ENCODE assay signal across 8 cellular contexts in genomic region chr1:167628754-167629515, GRCh38. TPM values are rescaled to one million over a fixed set of nuclear protein-coding genes. Genes with fewer than 3 reads are reported as not detected.
DNase-seq lines count a peak whose midpoint lies in the region; TF ChIP-seq lines count a peak whose summit lies in the region.

No MANE protein-coding gene starts in this region.

- H3K4me1 ChIP-seq in DOHH2 (ENCODE audit: control insufficient read depth, low read length) (peaks cover 89% of the 10 kb centered on the region), MM.1S (ENCODE audit: low read length) (peaks cover 54% of the 10 kb centered on the region), sigmoid colon (peaks cover 0 to 24% (median 9%) of the 10 kb centered on the region in 4 donors)

- peak overlapping the region; percentile 91 for H3K4me2 ChIP-seq in DOHH2 (ENCODE audit: low read length)
- peak overlapping the region; percentile 53 for H3K4me2 ChIP-seq in MM.1S (ENCODE audit: low read depth, low read length)

- H3K79me2 ChIP-seq in DOHH2 (ENCODE audit: control insufficient read depth, low read length) = peaks cover 50% of the 10 kb centered on the region
- H3K79me2 ChIP-seq in MM.1S (ENCODE audit: low read length) = peaks cover 42% of the 10 kb centered on the region

- DNase-seq in MM.1S (no peak), dorsolateral prefrontal cortex (no peak), sigmoid colon (no peak), SKM-1 (lab: John Stamatoyannopoulos, UW; ENCODE audit: unreplicated experiment) (no peak), NOMO-1 (lab: John Stamatoyannopoulos, UW; ENCODE audit: unreplicated experiment in 2 of 2) (no peak), RWPE1 (ENCODE audit: low spot score) (no peak), NCI-H1417 (lab: John Stamatoyannopoulos, UW) (no peak)

- CTCF ChIA-PET in RWPE1 (lab: Yijun Ruan, JAX) = no interaction called here

- H3K27ac ChIP-seq in DOHH2 (ENCODE audit: low read depth, low read length) (peak overlapping the region; percentile 98), MM.1S (ENCODE audit: low read length) (peak overlapping the region; percentile 91), dorsolateral prefrontal cortex (peak overlapping the region in 46 of 59 donors; percentile 19 to 94 (median 84)), sigmoid colon (peak overlapping the region; percentile 5 to 81 (median 45)), RWPE1 (no peak overlapping the region)

- TF ChIP-seq CTCF in DOHH2 (IDR thresholded peaks at IDR 0.05; ENCODE audit: low read depth, low read length, poor library complexity, severe bottlenecking) = no peak
- TF ChIP-seq CTCF in MM.1S (IDR thresholded peaks at IDR 0.05; ENCODE audit: low read length) = no peak
- TF ChIP-seq CTCF in dorsolateral prefrontal cortex (IDR thresholded peaks at IDR 0.05 in 54 of 56, conservative IDR thresholded peaks at IDR 0.05 in 2 of 56; ENCODE audit: low read depth in 1 of 56, partially characterized antibody in 56 of 56) = no peak
- TF ChIP-seq CTCF in sigmoid colon (IDR thresholded peaks at IDR 0.05) = no peak
- TF ChIP-seq CTCF in RWPE1 (conservative IDR thresholded peaks at IDR 0.05; ENCODE audit: low read depth) = no peak

- H3K36me3 ChIP-seq in DOHH2 (ENCODE audit: control insufficient read depth, low read length) (peaks cover 50% of the 10 kb centered on the region), MM.1S (replicated peaks; ENCODE audit: insufficient read depth, low read length) (0 out of 2 replicates have a peak, but pooled peaks cover 1% of the 10 kb centered on the region), sigmoid colon (no peaks in the 10 kb centered on the region)

- H3K27me3 ChIP-seq in DOHH2 (ENCODE audit: control insufficient read depth, low read length) (no peaks in the 10 kb centered on the region), MM.1S (replicated peaks; ENCODE audit: insufficient read depth, low read length) (no peaks in the 10 kb centered on the region), dorsolateral prefrontal cortex (peaks cover 0 to 25% (median 0%) of the 10 kb centered on the region in 45 donors), sigmoid colon (no peaks in the 10 kb centered on the region)

- H3K4me3 ChIP-seq in DOHH2 (ENCODE audit: low read length) (peak overlapping the region; percentile 85), MM.1S (ENCODE audit: low read length) (no peak overlapping the region), dorsolateral prefrontal cortex (peak overlapping the region in 15 of 59 donors; percentile 13 to 81 (median 72)), sigmoid colon (no peak overlapping the region)

- POLR2A ChIA-PET in RWPE1 (lab: Yijun Ruan, JAX; ENCODE audit: low non-redundant PET) = no interaction called here

- TF ChIP-seq EP300 in sigmoid colon (IDR thresholded peaks at IDR 0.05) = no peak

- H3K9me2 ChIP-seq in DOHH2 (replicated peaks; ENCODE audit: control insufficient read depth, low read length) = no peaks in the 10 kb centered on the region
- no peaks in the 10 kb centered on the region for H3K9me2 ChIP-seq in MM.1S (replicated peaks; ENCODE audit: insufficient read depth, low read length)

- peak overlapping the region; percentile 45 for H3K9ac ChIP-seq in MM.1S (ENCODE audit: low read length)

- TF ChIP-seq POLR2A in sigmoid colon (IDR thresholded peaks at IDR 0.05) = no peak

- H4K20me1 ChIP-seq in DOHH2 (ENCODE audit: control insufficient read depth, insufficient read depth, low read depth, low read length) (peaks cover 18% of the 10 kb centered on the region; the same call in 1 of the 2 replicates), MM.1S (ENCODE audit: insufficient read depth, low read length) (no peaks in the 10 kb centered on the region)

- H3F3A ChIP-seq in DOHH2 (ENCODE audit: control insufficient read depth, insufficient read depth) = peaks cover 42% of the 10 kb centered on the region
- peaks cover 40% of the 10 kb centered on the region for H3F3A ChIP-seq in MM.1S (ENCODE audit: insufficient read depth, low read length)

- H3K9me3 ChIP-seq in DOHH2 (ENCODE audit: control insufficient read depth, insufficient read depth, low read length) (peaks cover 4% of the 10 kb centered on the region; the same call in 1 of the 2 replicates), MM.1S (replicated peaks; ENCODE audit: insufficient read depth, low read length) (no peaks in the 10 kb centered on the region), sigmoid colon (no peaks in the 10 kb centered on the region)

- peak overlapping the region; percentile 66 for H2AFZ ChIP-seq in MM.1S (ENCODE audit: low read length)

- intact Hi-C loops in dorsolateral prefrontal cortex (cut with DNase I) = no loop called here
- intact Hi-C loops in sigmoid colon (cut with DNase I) = no loop called here

- 65 to 84% methylated on average over 12 of the region's 12 CpGs for WGBS in sigmoid colon, 2 donors

RNA-seq across cellular contexts. Expression of gene RCSD1, which starts 1.1 kb away (rescaled TPM):
- total RNA-seq in dorsolateral prefrontal cortex = 10 to 100 TPM in 19 of 120 experiments, 1 to 10 TPM in 101; 4.1 to 14.4 (median 8.1) TPM
- total RNA-seq in sigmoid colon = 10 to 100 TPM in 1 of 4 donors, 1 to 10 TPM in 3; 8.0 to 19.6 (median 9.6) TPM
- polyA plus RNA-seq in sigmoid colon = 10 to 100 TPM in 2 of 3 donors, 1 to 10 TPM in 1; 7.8 to 52.9 (median 10.6) TPM
